Comparison of ENCODE assay signal across 13 cellular contexts in the genomic region with DNA sequence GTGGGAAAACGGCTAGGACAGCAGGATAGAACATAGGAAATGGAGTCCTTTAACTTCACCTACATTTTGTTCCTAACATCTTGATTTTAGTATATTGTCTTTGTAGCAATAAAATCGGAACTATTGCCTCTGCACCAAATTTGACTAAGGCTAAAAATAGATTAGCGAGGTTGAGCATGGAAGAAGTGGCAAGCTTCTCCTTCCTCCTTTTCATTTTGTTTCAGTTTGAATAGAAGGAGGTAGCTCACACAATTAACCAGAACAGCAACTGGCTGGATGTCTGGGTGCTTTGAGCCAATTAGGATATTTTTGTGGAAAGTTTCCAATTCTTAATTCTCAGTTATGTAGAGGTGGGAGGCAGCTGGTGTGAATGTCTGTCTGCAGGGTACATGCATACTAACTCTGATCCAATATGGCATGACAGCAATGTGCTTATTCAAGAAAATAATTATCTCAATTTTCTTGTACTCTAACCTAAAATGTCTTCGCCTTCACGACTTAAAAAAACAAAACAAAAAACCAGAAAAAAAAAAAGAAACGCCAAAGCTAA.
DNase-seq lines count a peak whose midpoint lies in the region; ATAC-seq lines count a peak whose summit lies in the region.
"Had no signal": no experiment of that assay in that cellular context is flagged by ENCODE, and none has a peak within 500 bp of the region (broad histone marks: within the 10 kb centered on the region; RNA-seq: fewer than 3 reads in every experiment).

No MANE protein-coding gene starts in this region.

- H3K27ac ChIP-seq in angular gyrus (ENCODE audit: low read depth, low read length): peak overlapping the region; percentile 25
- H3K27ac ChIP-seq: VCaP had no signal

- peaks cover 67% of the 10 kb centered on the region for H3K4me1 Mint-ChIP-seq in activated T-cell treated with anti-CD3 and anti-CD28 coated beads, Interleukin-2, amount 50 U/mL, for 24 hours (ENCODE audit: low read depth)
- peaks cover 53% of the 10 kb centered on the region for H3K4me1 Mint-ChIP-seq in stimulated activated memory B cell treated with anti-CD40 and anti-IgM and Interleukin-4, amounts not matched to agents 10 μg/mL and 1 μg/mL and 100 μg/mL, for 72 hours

- peaks cover 15% of the 10 kb centered on the region for H3K36me3 Mint-ChIP-seq in activated T-cell treated with anti-CD3 and anti-CD28 coated beads, Interleukin-2, amount 50 U/mL, for 24 hours (ENCODE audit: low read depth)
- peaks cover 10% of the 10 kb centered on the region for H3K36me3 Mint-ChIP-seq in stimulated activated memory B cell treated with anti-CD40 and anti-IgM and Interleukin-4, amounts not matched to agents 10 μg/mL and 1 μg/mL and 100 μg/mL, for 72 hours

- ATAC-seq in stimulated activated memory B cell treated with anti-CD40 and anti-IgM and Interleukin-4, amounts not matched to agents 10 μg/mL and 1 μg/mL and 100 μg/mL, for 72 hours: no peak
- no peak for ATAC-seq in GM21367 (IDR thresholded peaks at IDR 0.05; ENCODE audit: unreplicated experiment)

- no peaks in the 10 kb centered on the region for H3K27me3 Mint-ChIP-seq in activated T-cell treated with anti-CD3 and anti-CD28 coated beads, Interleukin-2, amount 50 U/mL, for 24 hours
- H3K27me3 Mint-ChIP-seq in stimulated activated memory B cell treated with anti-CD40 and anti-IgM and Interleukin-4, amounts not matched to agents 10 μg/mL and 1 μg/mL and 100 μg/mL, for 72 hours: no peaks in the 10 kb centered on the region

- peaks cover 4% of the 10 kb centered on the region for H3K9me3 Mint-ChIP-seq in activated T-cell treated with anti-CD3 and anti-CD28 coated beads, Interleukin-2, amount 50 U/mL, for 24 hours
- H3K9me3 Mint-ChIP-seq in stimulated activated memory B cell treated with anti-CD40 and anti-IgM and Interleukin-4, amounts not matched to agents 10 μg/mL and 1 μg/mL and 100 μg/mL, for 72 hours: no peaks in the 10 kb centered on the region

- no peak for DNase-seq in activated T-cell treated with anti-CD3 and anti-CD28 coated beads, Interleukin-2, amount 50 U/mL, for 24 hours
- DNase-seq in activated T-cell treated with anti-CD3 and anti-CD28 coated beads, Interleukin-2, amount 50 U/mL, for 48 hours: no peak
- DNase-seq in NOMO-1 treated with DMSO at 0.1 percent for 48 hours (lab: John Stamatoyannopoulos, UW; ENCODE audit: unreplicated experiment) (peak; percentile 64), NCI-H2029 treated with DMSO at 0.1 percent for 48 hours (lab: John Stamatoyannopoulos, UW) (no peak), NCI-H82 treated with DMSO at 0.1 percent for 48 hours (lab: John Stamatoyannopoulos, UW; ENCODE audit: unreplicated experiment) (no peak)
- DNase-seq: activated gamma-delta T cell treated with Interleukin-2 at 50 U/mL for 16 hours, EL, RPMI8226, sigmoid colon had no signal

- H3K27ac Mint-ChIP-seq in activated T-cell treated with anti-CD3 and anti-CD28 coated beads, Interleukin-2, amount 50 U/mL, for 24 hours: peak overlapping the region; percentile 85
- H3K27ac Mint-ChIP-seq in stimulated activated memory B cell treated with anti-CD40 and anti-IgM and Interleukin-4, amounts not matched to agents 10 μg/mL and 1 μg/mL and 100 μg/mL, for 72 hours: peak overlapping the region; percentile 96

- peak overlapping the region; percentile 58 for H3K4me3 Mint-ChIP-seq in activated T-cell treated with anti-CD3 and anti-CD28 coated beads, Interleukin-2, amount 50 U/mL, for 24 hours
- H3K4me3 Mint-ChIP-seq in stimulated activated memory B cell treated with anti-CD40 and anti-IgM and Interleukin-4, amounts not matched to agents 10 μg/mL and 1 μg/mL and 100 μg/mL, for 72 hours: peak overlapping the region; percentile 69
